2 cellular contexts compared by ENCODE assay signal in the genomic region with DNA sequence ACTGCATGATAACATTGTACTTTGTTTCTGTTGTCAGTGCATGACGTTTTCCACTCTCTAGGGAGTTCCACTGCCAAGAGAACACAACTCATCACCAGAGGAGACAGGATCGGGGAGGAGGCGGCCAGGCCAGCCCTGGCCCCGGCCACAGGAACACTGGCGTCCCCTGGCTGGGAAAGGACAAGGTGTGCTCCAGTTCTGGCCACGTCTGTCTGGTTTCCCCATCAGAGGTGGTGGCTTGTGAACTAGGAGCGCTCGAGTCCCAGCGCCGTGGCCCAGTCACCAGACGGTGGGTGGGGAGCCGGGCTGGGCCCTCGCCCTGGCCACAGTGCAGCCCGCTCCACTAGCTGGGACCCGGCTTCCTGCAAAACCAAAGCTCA.
TF ChIP-seq lines count a peak whose summit lies in the region.

No MANE protein-coding gene starts in this region.

TF ChIP-seq in SK-N-SH, 30 proteins besides CTCF, POLR2A, EP300 and RAD21 (continued from another document):
- TF ChIP-seq ZBTB33 (IDR thresholded peaks at IDR 0.05; ENCODE audit: borderline replicate concordance, low read depth) = no peak
- no peak for TF ChIP-seq GABPA (IDR thresholded peaks at IDR 0.05; ENCODE audit: low read depth)
- no peak for TF ChIP-seq JUND (IDR thresholded peaks at IDR 0.05)
- no peak for TF ChIP-seq MAX (IDR thresholded peaks at IDR 0.05; ENCODE audit: low read depth)
- no peak for TF ChIP-seq POLR2AphosphoS5 (IDR thresholded peaks at IDR 0.05; ENCODE audit: low read depth, low read length)
- TF ChIP-seq RXRA (IDR thresholded peaks at IDR 0.05; ENCODE audit: borderline replicate concordance, low read depth) = no peak
- no peak for TF ChIP-seq TCF12 (IDR thresholded peaks at IDR 0.05)
- no peak for TF ChIP-seq CHD2 (IDR thresholded peaks at IDR 0.05; ENCODE audit: low read length, partially characterized antibody)
- no peak for TF ChIP-seq MEF2A (IDR thresholded peaks at IDR 0.05; ENCODE audit: borderline replicate concordance, low read depth)

TF ChIP-seq in SK-N-SH treated with all-trans-retinoic acid at 6 μM for 48 hours, 23 proteins besides CTCF, POLR2A, EP300 and RAD21 (continued from another document):
- TF ChIP-seq PATZ1 (CRISPR knock-in tag; IDR thresholded peaks at IDR 0.05; ENCODE audit: borderline replicate concordance) = no peak
- no peak for TF ChIP-seq TCF4 (CRISPR knock-in tag; IDR thresholded peaks at IDR 0.05; ENCODE audit: borderline replicate concordance)
- TF ChIP-seq TSHZ2 (CRISPR knock-in tag; IDR thresholded peaks at IDR 0.05) = no peak
- no peak for TF ChIP-seq ARNTL (CRISPR knock-in tag; IDR thresholded peaks at IDR 0.05; ENCODE audit: borderline replicate concordance, low read depth)
- no peak for TF ChIP-seq ZFP30 (CRISPR knock-in tag; IDR thresholded peaks at IDR 0.05)
- TF ChIP-seq CSDC2 (CRISPR knock-in tag; IDR thresholded peaks at IDR 0.05) = no peak
- TF ChIP-seq, protein P1, sequence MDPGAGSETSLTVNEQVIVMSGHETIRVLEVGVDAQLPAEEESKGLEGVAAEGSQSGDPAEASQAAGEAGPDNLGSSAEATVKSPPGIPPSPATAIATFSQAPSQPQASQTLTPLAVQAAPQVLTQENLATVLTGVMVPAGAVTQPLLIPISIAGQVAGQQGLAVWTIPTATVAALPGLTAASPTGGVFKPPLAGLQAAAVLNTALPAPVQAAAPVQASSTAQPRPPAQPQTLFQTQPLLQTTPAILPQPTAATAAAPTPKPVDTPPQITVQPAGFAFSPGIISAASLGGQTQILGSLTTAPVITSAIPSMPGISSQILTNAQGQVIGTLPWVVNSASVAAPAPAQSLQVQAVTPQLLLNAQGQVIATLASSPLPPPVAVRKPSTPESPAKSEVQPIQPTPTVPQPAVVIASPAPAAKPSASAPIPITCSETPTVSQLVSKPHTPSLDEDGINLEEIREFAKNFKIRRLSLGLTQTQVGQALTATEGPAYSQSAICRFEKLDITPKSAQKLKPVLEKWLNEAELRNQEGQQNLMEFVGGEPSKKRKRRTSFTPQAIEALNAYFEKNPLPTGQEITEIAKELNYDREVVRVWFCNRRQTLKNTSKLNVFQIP (CRISPR knock-in tag; IDR thresholded peaks at IDR 0.05; ENCODE audit: borderline replicate concordance, low read depth) = no peak
